Comparison of ENCODE assay signal across 9 cellular contexts in genomic region chr2:74414913-74415761, GRCh38. TPM values are rescaled to one million over a fixed set of nuclear protein-coding genes. Genes with fewer than 3 reads are reported as not detected.
A peak's percentile ranks its signal among the peaks of the same experiment; 100 is the strongest.
DNase-seq lines count a peak whose midpoint lies in the region; ATAC-seq and TF ChIP-seq lines count a peak whose summit lies in the region.
"Had no signal": no experiment of that assay in that cellular context is flagged by ENCODE, and none has a peak within 500 bp of the region (broad histone marks: within the 10 kb centered on the region; RNA-seq: fewer than 3 reads in every experiment).

No MANE protein-coding gene starts in this region.

- intact Hi-C loops in left ventricle myocardium superior (cut with micrococcal nuclease), result no loop called here
- intact Hi-C loops in spleen (cut with DNase I; ENCODE audit: low total_unique reads), result no loop called here

- ATAC-seq in GM19467 (IDR thresholded peaks at IDR 0.05; ENCODE audit: unreplicated experiment) (peak; percentile 41), left ventricle myocardium superior (peak; percentile 84)

- no peaks in the 10 kb centered on the region for H3K36me3 ChIP-seq in spleen

- peaks cover 0 to 21% (median 0%) of the 10 kb centered on the region in 7 donors for H3K27me3 ChIP-seq in spleen (replicated peaks in 1 of 7)

- no peaks in the 10 kb centered on the region for H3K9me3 ChIP-seq in spleen

- H3K27me3 Mint-ChIP-seq in activated naive CD4-positive, alpha-beta T cell treated with anti-CD3 and anti-CD28 coated beads, Interleukin-2, amount 50 U/mL, for 24 hours, result no peaks in the 10 kb centered on the region

- H3K4me1 Mint-ChIP-seq in activated naive CD4-positive, alpha-beta T cell treated with anti-CD3 and anti-CD28 coated beads, Interleukin-2, amount 50 U/mL, for 24 hours, result peaks cover 26% of the 10 kb centered on the region

- peak overlapping the region; percentile 55 for H3K27ac Mint-ChIP-seq in activated naive CD4-positive, alpha-beta T cell treated with anti-CD3 and anti-CD28 coated beads, Interleukin-2, amount 50 U/mL, for 24 hours
- H3K27ac Mint-ChIP-seq: brain had no signal

- DNase-seq in AG20443 (ENCODE audit: low spot score) (peak; percentile 81), left ventricle myocardium superior (peak; percentile 77), spleen (peak; percentile 92), NCI-H345 treated with DMSO at 0.1 percent for 48 hours (lab: John Stamatoyannopoulos, UW; ENCODE audit: unreplicated experiment) (no peak), GOT3 (lab: John Stamatoyannopoulos, UW) (no peak)
- no peak for DNase-seq in activated CD4-positive, CD25-positive, alpha-beta regulatory T cell (lab: John Stamatoyannopoulos, UW)

- 6 to 13% (median 9%) methylated on average over 47 to 62 of the region's 62 CpGs for WGBS in spleen, 5 donors

- peak overlapping the region in 7 of 8 donors; percentile 41 to 78 (median 69) for H3K27ac ChIP-seq in spleen

- peak in 9 of 11 experiments; percentile 5 to 58 (median 45) for TF ChIP-seq CTCF in spleen (IDR thresholded peaks at IDR 0.05 in 8 of 11, conservative IDR thresholded peaks at IDR 0.05 in 3 of 11)

- no peaks in the 10 kb centered on the region for H3K36me3 Mint-ChIP-seq in activated naive CD4-positive, alpha-beta T cell treated with anti-CD3 and anti-CD28 coated beads, Interleukin-2, amount 50 U/mL, for 24 hours
- H3K36me3 Mint-ChIP-seq: brain had no signal

- H3K9me3 Mint-ChIP-seq in activated naive CD4-positive, alpha-beta T cell treated with anti-CD3 and anti-CD28 coated beads, Interleukin-2, amount 50 U/mL, for 24 hours, result no peaks in the 10 kb centered on the region
- H3K9me3 Mint-ChIP-seq: brain had no signal

- peaks cover 3 to 59% (median 42%) of the 10 kb centered on the region in 6 donors for H3K4me1 ChIP-seq in spleen

- TF ChIP-seq POLR2A in spleen (IDR thresholded peaks at IDR 0.05), result no peak

- H3K4me3 Mint-ChIP-seq in activated naive CD4-positive, alpha-beta T cell treated with anti-CD3 and anti-CD28 coated beads, Interleukin-2, amount 50 U/mL, for 24 hours, result peak overlapping the region; percentile 73
- H3K4me3 Mint-ChIP-seq: brain had no signal

- H3K4me3 ChIP-seq in spleen, result peak overlapping the region; percentile 34 to 70 (median 49)

RNA-seq across cellular contexts. Expression of gene C2orf81, which starts 6.3 kb away (rescaled TPM):
- 0.79 TPM for total RNA-seq in left ventricle myocardium superior
- 1 to 10 TPM; 1.7 to 4.0 (median 2.8) TPM for total RNA-seq in spleen
- polyA plus RNA-seq in spleen, result 1 to 10 TPM; 3.2 to 5.7 (median 5.1) TPM

RNA-seq across cellular contexts. Expression of gene WDR54, which starts 6.4 kb away (rescaled TPM):
- 4.4 TPM for total RNA-seq in left ventricle myocardium superior
- total RNA-seq in spleen, result 10 to 100 TPM; 15.1 to 24.3 (median 17.9) TPM
- 10 to 100 TPM; 23.7 to 26.0 (median 24.4) TPM for polyA plus RNA-seq in spleen

RNA-seq across cellular contexts. Expression of gene RTKN, which starts 26.6 kb away (rescaled TPM):
- 21.4 TPM for total RNA-seq in left ventricle myocardium superior
- 10 to 100 TPM in 3 of 7 donors, 1 to 10 TPM in 4; 5.0 to 11.1 (median 9.8) TPM for total RNA-seq in spleen
- 1 to 10 TPM; 3.2 to 6.9 (median 3.4) TPM for polyA plus RNA-seq in spleen

RNA-seq across cellular contexts. Expression of gene DCTN1, which starts 35.0 kb away (rescaled TPM):
- 177 TPM for total RNA-seq in left ventricle myocardium superior
- 100 to 1,000 TPM in 4 of 7 donors, 10 to 100 TPM in 3; 81.8 to 113 (median 100) TPM for total RNA-seq in spleen
- 10 to 100 TPM; 47.8 to 77.2 (median 53.7) TPM for polyA plus RNA-seq in spleen

RNA-seq across cellular contexts. Expression of gene INO80B, which starts 39.8 kb away (rescaled TPM):
- total RNA-seq in left ventricle myocardium superior (16.4 TPM), spleen (10 to 100 TPM in 6 of 7 donors, 1 to 10 TPM in 1; 9.0 to 42.9 (median 28.6) TPM)
- polyA plus RNA-seq in spleen, result 10 to 100 TPM; 36.7 to 50.3 (median 43.7) TPM

Comparison
In these comparisons a context has a peak if more than half of its experiments do, and no peak if none do; other contexts are left out.
1. DNase-seq: peak in AG20443 (single experiment), left ventricle myocardium superior (single experiment) and spleen (single experiment); none in NCI-H345 treated with DMSO at 0.1 percent for 48 hours (single experiment), GOT3 (single experiment) and activated CD4-positive, CD25-positive, alpha-beta regulatory T cell (0 of 4).